In the genomic region with DNA sequence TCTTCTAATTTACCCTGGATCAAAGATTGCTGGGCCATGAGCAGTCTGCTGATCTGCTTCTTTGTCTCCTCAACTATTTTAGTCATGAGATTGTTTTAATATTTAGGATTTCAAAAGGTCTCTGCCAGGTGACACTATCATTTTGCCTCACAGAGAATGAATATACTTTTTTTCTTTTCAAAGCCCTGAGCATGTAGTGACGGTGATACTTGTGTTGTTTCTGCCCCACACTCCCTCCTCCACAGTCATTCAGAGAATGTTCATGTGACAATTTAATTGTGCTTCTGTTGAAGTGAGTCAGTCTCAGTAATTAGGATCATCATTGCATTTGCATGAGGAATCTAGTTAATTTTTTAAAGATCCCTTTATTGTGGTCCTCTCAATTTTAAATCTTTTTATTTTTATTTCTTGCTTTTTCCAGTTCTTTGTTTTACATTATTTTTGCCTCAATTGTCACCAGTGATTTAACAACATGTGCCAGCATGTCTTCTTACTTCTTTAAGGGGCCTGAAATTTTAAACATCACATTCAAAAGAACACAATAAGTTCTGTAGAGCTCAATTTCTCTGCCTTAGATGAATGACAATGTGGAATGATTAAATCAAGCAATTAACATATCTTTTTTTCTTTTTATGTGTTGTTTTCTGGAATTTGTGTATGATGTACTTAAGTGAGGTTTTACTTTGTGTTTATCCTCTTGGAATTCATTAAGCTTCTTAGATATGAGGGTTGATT, we compare ENCODE assay signal across 18 cellular contexts. TPM values are rescaled to one million over a fixed set of nuclear protein-coding genes. Genes with fewer than 3 reads are reported as not detected.
A peak's percentile ranks its signal among the peaks of the same experiment; 100 is the strongest.
DNase-seq lines count a peak whose midpoint lies in the region; ATAC-seq, FAIRE-seq and TF ChIP-seq lines count a peak whose summit lies in the region.
"Had no signal": no experiment of that assay in that cellular context is flagged by ENCODE, and none has a peak within 500 bp of the region (broad histone marks: within the 10 kb centered on the region; RNA-seq: fewer than 3 reads in every experiment).

No MANE protein-coding gene starts in this region.

- H3K27me3 ChIP-seq in Loucy (ENCODE audit: insufficient read depth, low read length, poor library complexity, severe bottlenecking) (no peaks in the 10 kb centered on the region), bronchial epithelial cell (ENCODE audit: control insufficient read depth, insufficient read depth, low read length) (no peaks in the 10 kb centered on the region), neural progenitor cell (no peaks in the 10 kb centered on the region), MM.1S (replicated peaks; ENCODE audit: insufficient read depth, low read length) (no peaks in the 10 kb centered on the region)
- H3K27me3 ChIP-seq: body of pancreas, esophagus squamous epithelium, heart right ventricle, neutrophil had no signal

- peak; percentile 71 for ATAC-seq in GM18868 (IDR thresholded peaks at IDR 0.05; ENCODE audit: unreplicated experiment)
- no peak for ATAC-seq in GM19328 (IDR thresholded peaks at IDR 0.05; ENCODE audit: unreplicated experiment)
- ATAC-seq: body of pancreas, sciatic nerve had no signal

- H3K27ac ChIP-seq in neural progenitor cell = no peak overlapping the region
- H3K27ac ChIP-seq in MM.1S (ENCODE audit: low read length) = no peak overlapping the region
- H3K27ac ChIP-seq: body of pancreas, esophagus squamous epithelium, heart right ventricle, neutrophil had no signal

- no peak for FAIRE-seq in bronchial epithelial cell (lab: Jason Lieb, UNC)

- H4K20me1 ChIP-seq in Loucy (ENCODE audit: insufficient read depth, low read length, poor library complexity, severe bottlenecking) = no peaks in the 10 kb centered on the region
- no peaks in the 10 kb centered on the region for H4K20me1 ChIP-seq in neural progenitor cell (ENCODE audit: low read depth)
- no peaks in the 10 kb centered on the region for H4K20me1 ChIP-seq in MM.1S (ENCODE audit: insufficient read depth, low read length)

- H3K79me2 ChIP-seq in Loucy (ENCODE audit: insufficient read depth, low read length) (peaks cover 6% of the 10 kb centered on the region), neural progenitor cell (ENCODE audit: low read depth) (no peaks in the 10 kb centered on the region), MM.1S (ENCODE audit: low read length) (no peaks in the 10 kb centered on the region)

- H3K9me2 ChIP-seq in Loucy (replicated peaks; ENCODE audit: low read depth, low read length) = no peaks in the 10 kb centered on the region
- no peaks in the 10 kb centered on the region for H3K9me2 ChIP-seq in MM.1S (replicated peaks; ENCODE audit: insufficient read depth, low read length)

- H3K27me3 Mint-ChIP-seq in neural progenitor cell (ENCODE audit: insufficient read depth, low read depth) = no peaks in the 10 kb centered on the region
- H3K27me3 Mint-ChIP-seq: activated naive CD4-positive, alpha-beta T cell treated with anti-CD3 and anti-CD28 coated beads, Interleukin-2, amount 10 ng/mL, durations not matched to agents 7 days and 5 days had no signal

- H3K4me1 ChIP-seq in Loucy (ENCODE audit: insufficient read depth, low read length, poor library complexity, severe bottlenecking) (peaks cover 21% of the 10 kb centered on the region), neural progenitor cell (peaks cover 14% of the 10 kb centered on the region), MM.1S (ENCODE audit: low read length) (no peaks in the 10 kb centered on the region)
- H3K4me1 ChIP-seq: body of pancreas, Caco-2, esophagus squamous epithelium, heart right ventricle had no signal

- peak overlapping the region; percentile 12 for H3K4me3 ChIP-seq in Loucy (ENCODE audit: low read length, poor library complexity, severe bottlenecking)
- no peak overlapping the region for H3K4me3 ChIP-seq in bronchial epithelial cell (ENCODE audit: low read depth, low read length)
- H3K4me3 ChIP-seq in neural progenitor cell = no peak overlapping the region
- H3K4me3 ChIP-seq in MM.1S (ENCODE audit: low read length) = no peak overlapping the region
- H3K4me3 ChIP-seq: body of pancreas, esophagus squamous epithelium, heart right ventricle had no signal

- peak overlapping the region; percentile 38 for H3K27ac Mint-ChIP-seq in neural progenitor cell
- H3K27ac Mint-ChIP-seq: activated naive CD4-positive, alpha-beta T cell treated with anti-CD3 and anti-CD28 coated beads, Interleukin-2, amount 10 ng/mL, durations not matched to agents 7 days and 5 days; memory B cell had no signal

- peaks cover 36% of the 10 kb centered on the region for H3K4me1 Mint-ChIP-seq in neural progenitor cell
- H3K4me1 Mint-ChIP-seq: activated naive CD4-positive, alpha-beta T cell treated with anti-CD3 and anti-CD28 coated beads, Interleukin-2, amount 10 ng/mL, durations not matched to agents 7 days and 5 days; memory B cell had no signal

- H3K36me3 Mint-ChIP-seq in neural progenitor cell = peaks cover 25% of the 10 kb centered on the region
- H3K36me3 Mint-ChIP-seq: activated naive CD4-positive, alpha-beta T cell treated with anti-CD3 and anti-CD28 coated beads, Interleukin-2, amount 10 ng/mL, durations not matched to agents 7 days and 5 days; memory B cell had no signal

- TF ChIP-seq CTCF in Loucy (conservative IDR thresholded peaks at IDR 0.05; ENCODE audit: low read length) (no peak), bronchial epithelial cell (IDR thresholded peaks at IDR 0.05; ENCODE audit: insufficient read depth, low read length, severe bottlenecking) (no peak), neural progenitor cell (IDR thresholded peaks at IDR 0.05) (no peak), MM.1S (IDR thresholded peaks at IDR 0.05; ENCODE audit: low read length) (no peak)

- H3K9me3 Mint-ChIP-seq in neural progenitor cell = peaks cover 8% of the 10 kb centered on the region
- H3K9me3 Mint-ChIP-seq: activated naive CD4-positive, alpha-beta T cell treated with anti-CD3 and anti-CD28 coated beads, Interleukin-2, amount 10 ng/mL, durations not matched to agents 7 days and 5 days; memory B cell had no signal

- H3K9me3 ChIP-seq in Loucy (ENCODE audit: insufficient read depth, low read depth, low read length) = no peaks in the 10 kb centered on the region
- no peaks in the 10 kb centered on the region for H3K9me3 ChIP-seq in neural progenitor cell (ENCODE audit: low read depth)
- no peaks in the 10 kb centered on the region for H3K9me3 ChIP-seq in MM.1S (replicated peaks; ENCODE audit: insufficient read depth, low read length)
- H3K9me3 ChIP-seq: body of pancreas, Caco-2, esophagus squamous epithelium, heart right ventricle, neutrophil had no signal

- H2AFZ ChIP-seq in Loucy (ENCODE audit: low read length) = no peak overlapping the region
- H2AFZ ChIP-seq in neural progenitor cell (replicated peaks) = peak overlapping the region; percentile 8
- no peak overlapping the region for H2AFZ ChIP-seq in MM.1S (ENCODE audit: low read length)

- H3K9ac ChIP-seq in Loucy (ENCODE audit: low read depth, low read length, poor library complexity, severe bottlenecking) = peak overlapping the region; percentile 16
- no peak overlapping the region for H3K9ac ChIP-seq in neural progenitor cell
- no peak overlapping the region for H3K9ac ChIP-seq in MM.1S (ENCODE audit: low read length)

- H3F3A ChIP-seq in Loucy (ENCODE audit: low read depth) = no peaks in the 10 kb centered on the region
- H3F3A ChIP-seq in neural progenitor cell (ENCODE audit: low read depth) = no peaks in the 10 kb centered on the region
- no peaks in the 10 kb centered on the region for H3F3A ChIP-seq in MM.1S (ENCODE audit: insufficient read depth, low read length)

- H3K36me3 ChIP-seq in Loucy (ENCODE audit: insufficient read depth, low read length) (peaks cover under 1% of the 10 kb centered on the region; the same call in 1 of the 2 replicates), bronchial epithelial cell (ENCODE audit: control insufficient read depth, insufficient read depth, low read length) (no peaks in the 10 kb centered on the region), neural progenitor cell (no peaks in the 10 kb centered on the region), MM.1S (replicated peaks; ENCODE audit: insufficient read depth, low read length) (no peaks in the 10 kb centered on the region)
- H3K36me3 ChIP-seq: esophagus squamous epithelium, heart right ventricle, neutrophil had no signal

- DNase-seq in bronchial epithelial cell (ENCODE audit: low read depth) = peak; percentile 7
- no peak for DNase-seq in neural progenitor cell (ENCODE audit: low spot score)
- DNase-seq in SKM-1 treated with dmso at 0.1 percent for 144 hours (lab: John Stamatoyannopoulos, UW; ENCODE audit: unreplicated experiment) = no peak
- DNase-seq in MM.1S = no peak
- DNase-seq: activated naive CD4-positive, alpha-beta T cell treated with anti-CD3 and anti-CD28 coated beads, Interleukin-2, amount 10 ng/mL, durations not matched to agents 7 days and 5 days; body of pancreas; Caco-2; esophagus squamous epithelium; heart right ventricle; stimulated activated CD4-positive, alpha-beta T cell treated with anti-CD3 and anti-CD28 coated beads, Interleukin-4, amount 100 ng/mL, for 1 hour; stimulated activated CD8-positive, alpha-beta memory T cell treated with anti-CD3 and anti-CD28 coated beads, Interleukin-4, amount 100 ng/mL, for 48 hours had no signal

- H3K4me2 ChIP-seq in Loucy (ENCODE audit: low read depth, low read length, poor library complexity, severe bottlenecking) (peak overlapping the region; percentile 15), neural progenitor cell (no peak overlapping the region), MM.1S (ENCODE audit: low read depth, low read length) (no peak overlapping the region)

- peak overlapping the region; percentile 6 for H3K4me3 Mint-ChIP-seq in neural progenitor cell
- H3K4me3 Mint-ChIP-seq: activated naive CD4-positive, alpha-beta T cell treated with anti-CD3 and anti-CD28 coated beads, Interleukin-2, amount 10 ng/mL, durations not matched to agents 7 days and 5 days; memory B cell had no signal

RNA-seq across cellular contexts. Expression of a gene that starts 12.3 kb away (rescaled TPM):
- under 0.01 TPM in 1 of 2 replicates, not detected in the other for total RNA-seq in bronchial epithelial cell
- total RNA-seq in neural progenitor cell (ENCODE audit: low replicate concordance) = 0.37 TPM in 2 replicates
- total RNA-seq: Caco-2, RPMI7951 had no signal
